ENCODE assay signal across 15 cellular contexts in genomic region chr18:79447703-79448367, GRCh38. TPM values are rescaled to one million over a fixed set of nuclear protein-coding genes. Genes with fewer than 3 reads are reported as not detected.
DNase-seq lines count a peak whose midpoint lies in the region; ATAC-seq and TF ChIP-seq lines count a peak whose summit lies in the region.
"Had no signal": no experiment of that assay in that cellular context is flagged by ENCODE, and none has a peak within 500 bp of the region (broad histone marks: within the 10 kb centered on the region; RNA-seq: fewer than 3 reads in every experiment).

No MANE protein-coding gene starts in this region.

- H3K9me3 Mint-ChIP-seq in activated CD4-positive, alpha-beta memory T cell treated with anti-CD3 and anti-CD28 coated beads for 36 hours, result no peaks in the 10 kb centered on the region
- H3K9me3 Mint-ChIP-seq in activated CD4-positive, alpha-beta memory T cell treated with anti-CD3 and anti-CD28 coated beads, Interleukin-2, amount 10 ng/mL, durations not matched to agents 7 days and 5 days, result no peaks in the 10 kb centered on the region
- no peaks in the 10 kb centered on the region for H3K9me3 Mint-ChIP-seq in activated naive CD4-positive, alpha-beta T cell treated with anti-CD3 and anti-CD28 coated beads, Interleukin-2, amount 50 U/mL, for 72 hours
- no peaks in the 10 kb centered on the region for H3K9me3 Mint-ChIP-seq in naive thymus-derived CD4-positive, alpha-beta T cell
- H3K9me3 Mint-ChIP-seq: CD8-positive, alpha-beta T cell had no signal

- H3K27me3 Mint-ChIP-seq in activated CD4-positive, alpha-beta memory T cell treated with anti-CD3 and anti-CD28 coated beads for 36 hours, result no peaks in the 10 kb centered on the region
- H3K27me3 Mint-ChIP-seq in activated CD4-positive, alpha-beta memory T cell treated with anti-CD3 and anti-CD28 coated beads, Interleukin-2, amount 10 ng/mL, durations not matched to agents 7 days and 5 days, result no peaks in the 10 kb centered on the region
- H3K27me3 Mint-ChIP-seq in naive thymus-derived CD4-positive, alpha-beta T cell, result no peaks in the 10 kb centered on the region

- no peak overlapping the region for H3K4me3 Mint-ChIP-seq in activated CD4-positive, alpha-beta memory T cell treated with anti-CD3 and anti-CD28 coated beads for 36 hours
- H3K4me3 Mint-ChIP-seq in activated CD4-positive, alpha-beta memory T cell treated with anti-CD3 and anti-CD28 coated beads, Interleukin-2, amount 10 ng/mL, durations not matched to agents 7 days and 5 days, result no peak overlapping the region
- no peak overlapping the region for H3K4me3 Mint-ChIP-seq in naive thymus-derived CD4-positive, alpha-beta T cell
- H3K4me3 Mint-ChIP-seq: CD8-positive, alpha-beta T cell had no signal

- POLR2A ChIA-PET in activated CD4-positive, alpha-beta memory T cell treated with anti-CD3 and anti-CD28 coated beads for 36 hours (lab: Charles Lee), result no interaction called here
- POLR2A ChIA-PET in activated CD4-positive, alpha-beta memory T cell treated with anti-CD3 and anti-CD28 coated beads, Interleukin-2, amount 10 ng/mL, durations not matched to agents 7 days and 5 days (lab: Charles Lee), result no interaction called here
- POLR2A ChIA-PET in naive thymus-derived CD4-positive, alpha-beta T cell (lab: Charles Lee), result no interaction called here

- intact Hi-C loops in activated CD4-positive, alpha-beta memory T cell treated with anti-CD3 and anti-CD28 coated beads for 36 hours (cut with micrococcal nuclease), result no loop called here
- intact Hi-C loops in naive thymus-derived CD4-positive, alpha-beta T cell (cut with micrococcal nuclease), result no loop called here
- intact Hi-C loops in breast epithelium (cut with DNase I; ENCODE audit: low total_unique reads), result no loop called here

- H3K9me3 ChIP-seq in naive thymus-derived CD4-positive, alpha-beta T cell (ENCODE audit: control insufficient read depth in 2 of 3, low read length in 3 of 3), result no peaks in the 10 kb centered on the region
- H3K9me3 ChIP-seq in breast epithelium, result no peaks in the 10 kb centered on the region
- H3K9me3 ChIP-seq in SJCRH30 (replicated peaks), result no peaks in the 10 kb centered on the region
- H3K9me3 ChIP-seq: ovary had no signal

- H3K36me3 ChIP-seq in naive thymus-derived CD4-positive, alpha-beta T cell (ENCODE audit: control insufficient read depth in 2 of 3, insufficient read depth in 3 of 3, low read length in 3 of 3), result peaks cover 0 to 80% (median 0%) of the 10 kb centered on the region in 3 experiments
- H3K36me3 ChIP-seq in breast epithelium (no peaks in the 10 kb centered on the region), SJCRH30 (no peaks in the 10 kb centered on the region)
- H3K36me3 ChIP-seq: ovary had no signal

- no peak overlapping the region for H3K27ac ChIP-seq in naive thymus-derived CD4-positive, alpha-beta T cell (ENCODE audit: low read depth, low read length)
- no peak overlapping the region for H3K27ac ChIP-seq in breast epithelium
- H3K27ac ChIP-seq in SJCRH30, result no peak overlapping the region
- H3K27ac ChIP-seq: ovary had no signal

- peaks cover 43% of the 10 kb centered on the region for H3K36me3 Mint-ChIP-seq in activated CD4-positive, alpha-beta memory T cell treated with anti-CD3 and anti-CD28 coated beads for 36 hours
- peaks cover 13% of the 10 kb centered on the region for H3K36me3 Mint-ChIP-seq in activated CD4-positive, alpha-beta memory T cell treated with anti-CD3 and anti-CD28 coated beads, Interleukin-2, amount 10 ng/mL, durations not matched to agents 7 days and 5 days (ENCODE audit: low read depth)
- peaks cover 10 to 16% of the 10 kb centered on the region in 2 donors for H3K36me3 Mint-ChIP-seq in activated naive CD4-positive, alpha-beta T cell treated with anti-CD3 and anti-CD28 coated beads, Interleukin-2, amount 50 U/mL, for 72 hours
- H3K36me3 Mint-ChIP-seq in naive thymus-derived CD4-positive, alpha-beta T cell, result peaks cover 0 to 13% (median 4%) of the 10 kb centered on the region in 5 donors

- ATAC-seq in GM18867 (IDR thresholded peaks at IDR 0.05; ENCODE audit: unreplicated experiment), result peak; percentile 73
- ATAC-seq in activated naive CD4-positive, alpha-beta T cell treated with anti-CD3 and anti-CD28 coated beads, Interleukin-2, amount 50 U/mL, for 72 hours, result peak; percentile 41 to 42
- peak; percentile 10 for ATAC-seq in naive thymus-derived CD4-positive, alpha-beta T cell
- ATAC-seq in GM21390 (IDR thresholded peaks at IDR 0.05; ENCODE audit: unreplicated experiment), result no peak
- ATAC-seq: CD8-positive, alpha-beta T cell; SK-N-SH treated with all-trans-retinoic acid at 6 μM for 48 hours had no signal

- no peak for TF ChIP-seq POLR2A in breast epithelium (IDR thresholded peaks at IDR 0.05)

- H3K4me1 ChIP-seq in naive thymus-derived CD4-positive, alpha-beta T cell (ENCODE audit: control insufficient read depth in 2 of 2, insufficient read depth in 2 of 2, low read length in 2 of 2), result no peaks in the 10 kb centered on the region
- H3K4me1 ChIP-seq in breast epithelium (no peaks in the 10 kb centered on the region), SJCRH30 (no peaks in the 10 kb centered on the region)

- peak overlapping the region; percentile 33 for H3K27ac Mint-ChIP-seq in activated CD4-positive, alpha-beta memory T cell treated with anti-CD3 and anti-CD28 coated beads for 36 hours
- no peak overlapping the region for H3K27ac Mint-ChIP-seq in activated CD4-positive, alpha-beta memory T cell treated with anti-CD3 and anti-CD28 coated beads, Interleukin-2, amount 10 ng/mL, durations not matched to agents 7 days and 5 days
- H3K27ac Mint-ChIP-seq in activated naive CD4-positive, alpha-beta T cell treated with anti-CD3 and anti-CD28 coated beads, Interleukin-2, amount 50 U/mL, for 72 hours, result peak overlapping the region; percentile 17 to 72
- peak overlapping the region in 3 of 9 donors; percentile 5 to 54 (median 25) for H3K27ac Mint-ChIP-seq in naive thymus-derived CD4-positive, alpha-beta T cell
- H3K27ac Mint-ChIP-seq: CD8-positive, alpha-beta T cell had no signal

- H3K4me1 Mint-ChIP-seq in activated CD4-positive, alpha-beta memory T cell treated with anti-CD3 and anti-CD28 coated beads for 36 hours (ENCODE audit: low read depth), result peaks cover 15% of the 10 kb centered on the region
- H3K4me1 Mint-ChIP-seq in activated CD4-positive, alpha-beta memory T cell treated with anti-CD3 and anti-CD28 coated beads, Interleukin-2, amount 10 ng/mL, durations not matched to agents 7 days and 5 days, result peaks cover 4% of the 10 kb centered on the region
- peaks cover 0 to 18% (median 10%) of the 10 kb centered on the region in 7 donors for H3K4me1 Mint-ChIP-seq in naive thymus-derived CD4-positive, alpha-beta T cell

- H3K4me3 ChIP-seq in naive thymus-derived CD4-positive, alpha-beta T cell (ENCODE audit: low read length), result no peak overlapping the region
- H3K4me3 ChIP-seq in breast epithelium (no peak overlapping the region), SJCRH30 (no peak overlapping the region)
- H3K4me3 ChIP-seq: ovary had no signal

- peak; percentile 30 for DNase-seq in activated CD4-positive, alpha-beta memory T cell treated with anti-CD3 and anti-CD28 coated beads for 36 hours
- DNase-seq in activated CD4-positive, alpha-beta memory T cell treated with anti-CD3 and anti-CD28 coated beads, Interleukin-2, amount 10 ng/mL, durations not matched to agents 7 days and 5 days, result no peak
- DNase-seq in activated naive CD4-positive, alpha-beta T cell treated with anti-CD3 and anti-CD28 coated beads, Interleukin-2, amount 50 U/mL, for 72 hours (ENCODE audit: low spot score in 2 of 2), result no peak
- DNase-seq in naive thymus-derived CD4-positive, alpha-beta T cell, result no peak
- DNase-seq in breast epithelium (ENCODE audit: low spot score in 2 of 2) (no peak), SJCRH30 (no peak)
- DNase-seq: CD8-positive, alpha-beta T cell; DMS79; NCI-H2029; NCI-H510A treated with DMSO at 0.1 percent for 48 hours; ovary; stimulated activated naive CD4-positive, alpha-beta T cell treated with Interleukin-2 at 50 U/mL for 16 hours had no signal

- H3K27me3 ChIP-seq in naive thymus-derived CD4-positive, alpha-beta T cell (ENCODE audit: control insufficient read depth in 2 of 2, insufficient read depth in 2 of 2, low read length in 2 of 2), result no peaks in the 10 kb centered on the region
- H3K27me3 ChIP-seq in breast epithelium (no peaks in the 10 kb centered on the region), SJCRH30 (no peaks in the 10 kb centered on the region)
- H3K27me3 ChIP-seq: ovary had no signal

- no peak for TF ChIP-seq CTCF in breast epithelium (IDR thresholded peaks at IDR 0.05)

- CTCF ChIA-PET in activated CD4-positive, alpha-beta memory T cell treated with anti-CD3 and anti-CD28 coated beads for 36 hours (lab: Charles Lee), result no interaction called here
- CTCF ChIA-PET in activated CD4-positive, alpha-beta memory T cell treated with anti-CD3 and anti-CD28 coated beads, Interleukin-2, amount 10 ng/mL, durations not matched to agents 7 days and 5 days (lab: Charles Lee), result no interaction called here
- CTCF ChIA-PET in naive thymus-derived CD4-positive, alpha-beta T cell (lab: Charles Lee), result no interaction called here

RNA-seq across cellular contexts. Expression of gene NFATC1, which starts 52.1 kb away (rescaled TPM):
- total RNA-seq in activated CD4-positive, alpha-beta memory T cell treated with anti-CD3 and anti-CD28 coated beads for 36 hours, result 10 to 100 TPM; 83.7 to 85.4 TPM
- 10 to 100 TPM; 43.8 to 44.5 TPM for total RNA-seq in activated CD4-positive, alpha-beta memory T cell treated with anti-CD3 and anti-CD28 coated beads, Interleukin-2, amount 10 ng/mL, durations not matched to agents 7 days and 5 days
- 10 to 100 TPM; 89.4 to 94.8 TPM for total RNA-seq in activated naive CD4-positive, alpha-beta T cell treated with anti-CD3 and anti-CD28 coated beads, Interleukin-2, amount 50 U/mL, for 72 hours
- 10 to 100 TPM; 44.3 to 87.2 (median 53.8) TPM for total RNA-seq in naive thymus-derived CD4-positive, alpha-beta T cell
- 10 to 100 TPM; 27.1 to 49.9 TPM for polyA plus RNA-seq in naive thymus-derived CD4-positive, alpha-beta T cell
- total RNA-seq in breast epithelium, result 10 to 100 TPM; 10.9 to 18.0 (median 12.9) TPM
- total RNA-seq in SJCRH30 (2014; rRNA removed; shearing (Covaris generic)), result 4.9 and 5.7 TPM in 2 replicates
